Comparison of ENCODE assay signal across 8 cellular contexts in the genomic region with DNA sequence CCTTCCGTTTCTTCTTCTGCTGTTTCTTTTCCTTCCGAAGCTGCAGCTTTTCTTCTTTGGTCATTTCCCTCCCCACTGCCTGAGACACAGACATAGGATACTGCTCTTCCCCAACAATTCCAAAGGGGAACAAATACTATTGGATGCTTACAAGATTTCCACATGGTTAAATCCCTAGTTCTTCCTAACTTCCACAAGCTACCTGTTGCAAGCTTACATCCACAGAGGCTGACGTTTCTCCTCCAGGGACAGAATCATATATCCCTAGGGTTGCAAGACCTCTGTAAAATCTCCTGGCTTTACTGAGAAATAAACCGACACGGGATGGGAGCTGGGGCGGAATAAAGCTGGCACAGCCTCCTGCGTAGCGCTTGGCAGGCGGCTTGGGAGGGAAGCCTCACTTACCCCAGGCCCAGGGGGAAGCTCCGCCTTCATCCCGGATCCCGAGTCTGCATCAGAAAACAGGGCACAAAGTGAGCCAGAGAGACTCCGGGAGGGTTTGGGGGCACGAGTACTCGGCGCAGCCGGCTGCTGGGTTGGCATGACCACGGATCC. TPM values are rescaled to one million over a fixed set of nuclear protein-coding genes. Genes with fewer than 3 reads are reported as not detected.
DNase-seq lines count a peak whose midpoint lies in the region; TF ChIP-seq lines count a peak whose summit lies in the region.

No MANE protein-coding gene starts in this region.

- peak; percentile 34 for DNase-seq in NCI-H1092 treated with DMSO at 0.1 percent for 48 hours (lab: John Stamatoyannopoulos, UW)
- DNase-seq in NCI-H1092 (lab: John Stamatoyannopoulos, UW): no peak
- DNase-seq in HFF-Myc (ENCODE audit: extremely low read depth, low read depth): no peak
- DNase-seq in chondrocyte (ENCODE audit: low spot score): no peak
- no peak for DNase-seq in GDM1 (lab: John Stamatoyannopoulos, UW)

- H3K4me3 Mint-ChIP-seq in chondrocyte (ENCODE audit: unreplicated experiment): peak overlapping the region; percentile 90
- peak overlapping the region; percentile 98 for H3K4me3 Mint-ChIP-seq in stimulated activated naive CD8-positive, alpha-beta T cell treated with anti-CD3 and anti-CD28 coated beads, Interleukin-15, Interleukin-2, amounts not matched to agents 100 ng/mL and 50 ng/mL, for 24 hours

- no peaks in the 10 kb centered on the region for H3K9me3 Mint-ChIP-seq in chondrocyte (ENCODE audit: low read depth)
- H3K9me3 Mint-ChIP-seq in stimulated activated naive CD8-positive, alpha-beta T cell treated with anti-CD3 and anti-CD28 coated beads, Interleukin-15, Interleukin-2, amounts not matched to agents 100 ng/mL and 50 ng/mL, for 24 hours: no peaks in the 10 kb centered on the region

- no peaks in the 10 kb centered on the region for H3F3A ChIP-seq in OCI-LY1 (ENCODE audit: insufficient read depth, low read length)

- H2AFZ ChIP-seq in OCI-LY1 (ENCODE audit: low read length): no peak overlapping the region

- H3K27ac Mint-ChIP-seq in chondrocyte (ENCODE audit: unreplicated experiment): peak overlapping the region; percentile 99
- peak overlapping the region; percentile 79 for H3K27ac Mint-ChIP-seq in stimulated activated naive CD8-positive, alpha-beta T cell treated with anti-CD3 and anti-CD28 coated beads, Interleukin-15, Interleukin-2, amounts not matched to agents 100 ng/mL and 50 ng/mL, for 24 hours

- H4K20me1 ChIP-seq in OCI-LY1 (ENCODE audit: insufficient read depth, low read length): no peaks in the 10 kb centered on the region

- H3K27ac ChIP-seq in OCI-LY1 (ENCODE audit: low read depth, low read length, poor library complexity, severe bottlenecking) (peak overlapping the region; percentile 3), layer of hippocampus (ENCODE audit: low read depth, low read length) (peak overlapping the region; percentile 92)

- peaks cover 56% of the 10 kb centered on the region for H3K36me3 ChIP-seq in OCI-LY1 (ENCODE audit: insufficient read depth, low read length)

- no peaks in the 10 kb centered on the region for H3K27me3 Mint-ChIP-seq in chondrocyte (ENCODE audit: low read depth)
- no peaks in the 10 kb centered on the region for H3K27me3 Mint-ChIP-seq in stimulated activated naive CD8-positive, alpha-beta T cell treated with anti-CD3 and anti-CD28 coated beads, Interleukin-15, Interleukin-2, amounts not matched to agents 100 ng/mL and 50 ng/mL, for 24 hours

- peaks cover 30% of the 10 kb centered on the region for H3K36me3 Mint-ChIP-seq in chondrocyte (ENCODE audit: low read depth)
- peaks cover 69% of the 10 kb centered on the region for H3K36me3 Mint-ChIP-seq in stimulated activated naive CD8-positive, alpha-beta T cell treated with anti-CD3 and anti-CD28 coated beads, Interleukin-15, Interleukin-2, amounts not matched to agents 100 ng/mL and 50 ng/mL, for 24 hours (ENCODE audit: low read depth)

- H3K27me3 ChIP-seq in OCI-LY1 (ENCODE audit: insufficient read depth, low read length): no peaks in the 10 kb centered on the region
- no peaks in the 10 kb centered on the region for H3K27me3 ChIP-seq in layer of hippocampus (ENCODE audit: control insufficient read depth, insufficient read depth, low read length)

- H3K4me2 ChIP-seq in OCI-LY1 (ENCODE audit: low read length): peak overlapping the region; percentile 84

- peaks cover 31% of the 10 kb centered on the region for H3K4me1 Mint-ChIP-seq in chondrocyte (ENCODE audit: low read depth)
- peaks cover 45% of the 10 kb centered on the region for H3K4me1 Mint-ChIP-seq in stimulated activated naive CD8-positive, alpha-beta T cell treated with anti-CD3 and anti-CD28 coated beads, Interleukin-15, Interleukin-2, amounts not matched to agents 100 ng/mL and 50 ng/mL, for 24 hours (ENCODE audit: low read depth)

- peak overlapping the region; percentile 92 for H3K4me3 ChIP-seq in HFF-Myc (replicated peaks; ENCODE audit: low read depth, low read length)
- H3K4me3 ChIP-seq in OCI-LY1 (ENCODE audit: low read depth, low read length, poor library complexity, severe bottlenecking): peak overlapping the region; percentile 88

- no peaks in the 10 kb centered on the region for H3K9me2 ChIP-seq in OCI-LY1 (ENCODE audit: low read depth, low read length)

- H3K9me3 ChIP-seq in OCI-LY1 (ENCODE audit: low read length): no peaks in the 10 kb centered on the region

- H3K9ac ChIP-seq in OCI-LY1 (ENCODE audit: low read length): peak overlapping the region; percentile 79

- H3K79me2 ChIP-seq in OCI-LY1 (ENCODE audit: insufficient read depth, low read length): no peaks in the 10 kb centered on the region

- H3K4me1 ChIP-seq in OCI-LY1 (ENCODE audit: insufficient read depth, low read length, severe bottlenecking): peaks cover 25% of the 10 kb centered on the region

- TF ChIP-seq CTCF in HFF-Myc (IDR thresholded peaks at IDR 0.05; ENCODE audit: low read depth, low read length, missing control alignments) (no peak), OCI-LY1 (IDR thresholded peaks at IDR 0.05; ENCODE audit: low read length) (no peak), chondrocyte (IDR thresholded peaks at IDR 0.05) (no peak)

RNA-seq across cellular contexts. Expression of gene EIF2B4, which starts 0.6 kb away (rescaled TPM):
- 43.1 to 46.2 TPM (median 44.0 TPM) in 3 replicates for total RNA-seq in chondrocyte

RNA-seq across cellular contexts. Expression of gene SNX17, which starts 0.9 kb away (rescaled TPM):
- 108 to 130 TPM (median 111 TPM) in 3 replicates for total RNA-seq in chondrocyte

RNA-seq across cellular contexts. Expression of gene ZNF513, which starts 11.0 kb away (rescaled TPM):
- 15.3 to 23.2 TPM (median 15.5 TPM) in 3 replicates for total RNA-seq in chondrocyte

RNA-seq across cellular contexts. Expression of gene GTF3C2, which starts 13.0 kb away (rescaled TPM):
- total RNA-seq in chondrocyte: 42.0 to 55.3 TPM (median 43.2 TPM) in 3 replicates

RNA-seq across cellular contexts. Expression of gene PPM1G, which starts 39.8 kb away (rescaled TPM):
- 55.7 to 72.8 TPM (median 59.4 TPM) in 3 replicates for total RNA-seq in chondrocyte
